In genomic region chr17:49992933-49993422, GRCh38 we compare ENCODE assay signal across 12 cellular contexts. TPM values are rescaled to one million over a fixed set of nuclear protein-coding genes. Genes with fewer than 3 reads are reported as not detected.
DNase-seq lines count a peak whose midpoint lies in the region; ATAC-seq, FAIRE-seq and TF ChIP-seq lines count a peak whose summit lies in the region.
"Had no signal": no experiment of that assay in that cellular context is flagged by ENCODE, and none has a peak within 500 bp of the region (broad histone marks: within the 10 kb centered on the region; RNA-seq: fewer than 3 reads in every experiment).

No MANE protein-coding gene starts in this region.

- H2BK120ac ChIP-seq in H1 (replicated peaks; ENCODE audit: low read depth, low read length), result no peak overlapping the region

- no peak overlapping the region for H3K27ac Mint-ChIP-seq in nephron progenitor cell

- H3K56ac ChIP-seq in H1 (replicated peaks; ENCODE audit: insufficient read length, low read depth, low read length), result no peak overlapping the region

- H3K4me3 ChIP-seq in AG04449 (ENCODE audit: low read depth, low read length) (peak overlapping the region; percentile 23; the same call in 1 of the 2 replicates), H1 (ENCODE audit: extremely low read depth in 1 of 4, insufficient read depth in 2 of 4, low read depth in 3 of 4, low read length in 4 of 4) (peak overlapping the region; percentile 40 to 63 (median 44))

- FAIRE-seq in H1 (lab: Jason Lieb, UNC) (no peak), GM12891 (lab: Jason Lieb, UNC) (no peak)
- FAIRE-seq: G401.6 had no signal

- H3K9ac ChIP-seq in H1 (replicated peaks in 1 of 4; ENCODE audit: extremely low read depth in 1 of 4, low read depth in 3 of 4, low read length in 3 of 4), result no peak overlapping the region

- TF ChIP-seq CTCF in AG04449 (IDR thresholded peaks at IDR 0.05; ENCODE audit: insufficient read depth, low read length, missing control alignments) (no peak), H1 (IDR thresholded peaks at IDR 0.05; ENCODE audit: control extremely low read depth in 1 of 3, insufficient read depth in 1 of 3, low read depth in 1 of 3, low read length in 3 of 3) (no peak), nephron progenitor cell (IDR thresholded peaks at IDR 0.05) (no peak)

- H3K79me1 ChIP-seq in H1 (ENCODE audit: low read depth, low read length), result no peaks in the 10 kb centered on the region

- no peak overlapping the region; the same call in 1 of the 2 replicates for H2BK12ac ChIP-seq in H1 (ENCODE audit: low read depth, low read length)

- 0 out of 2 replicates have a peak overlapping the region, but pooled peaks have one; percentile 48 for H3K18ac ChIP-seq in H1 (ENCODE audit: extremely low read depth, low read length)

- peak overlapping the region; percentile 21; the same call in 1 of the 2 replicates for H4K8ac ChIP-seq in H1 (ENCODE audit: extremely low read depth, insufficient read depth, low read length)

- WGBS in H1 (ENCODE audit: extremely low coverage in 1 of 2, insufficient coverage in 1 of 2, insufficient read length in 1 of 2, insufficient replicate concordance in 2 of 2, low coverage in 1 of 2, low lambda C conversion rate in 2 of 2, missing lambda C conversion rate in 1 of 2), 2 experiments, result 10% methylated on average over 23 of the region's 23 CpGs; no CpG with 5 or more reads in 1 of the 2 experiments

- H3K36me3 Mint-ChIP-seq in nephron progenitor cell (ENCODE audit: low read depth), result no peaks in the 10 kb centered on the region

- no peaks in the 10 kb centered on the region for H3K9me3 Mint-ChIP-seq in nephron progenitor cell

- no peak overlapping the region for H4K91ac ChIP-seq in H1 (replicated peaks; ENCODE audit: insufficient read length, low read length)

- H3K27me3 Mint-ChIP-seq in nephron progenitor cell (ENCODE audit: low read depth, poor library complexity), result peaks cover 98% of the 10 kb centered on the region

- peak overlapping the region; percentile 67 to 91 for H3K4me2 ChIP-seq in H1 (ENCODE audit: insufficient read depth in 1 of 2, low read depth in 2 of 2, low read length in 2 of 2)

- POLR2A ChIA-PET in AG04449 (lab: Yijun Ruan, JAX) (no interaction called here), H1 (lab: Charles Lee; ENCODE audit: partially characterized antibody) (interaction anchor here (0.9 to 3.3 kb wide), 8 partner anchors 10 to 130 kb away, joined by 3 to 14 read pairs (median 6); no protein-coding TSS in a partner anchor)

- no peak overlapping the region; the same call in 1 of the 2 replicates for H2BK20ac ChIP-seq in H1 (ENCODE audit: low read length)

- no peaks in the 10 kb centered on the region; a peak in 1 of 8 replicates for H3K36me3 ChIP-seq in H1 (ENCODE audit: control insufficient read depth in 2 of 4, insufficient read depth in 4 of 4, low read length in 3 of 4)
- H3K36me3 ChIP-seq: tibial nerve had no signal

- no peak overlapping the region for H3K27ac ChIP-seq in H1 (ENCODE audit: low read depth, low read length)
- H3K27ac ChIP-seq: tibial nerve had no signal

- H2BK5ac ChIP-seq in H1 (ENCODE audit: low read depth, low read length), result no peak overlapping the region

- no peak for TF ChIP-seq EP300 in H1 (IDR thresholded peaks at IDR 0.05; ENCODE audit: borderline replicate concordance in 1 of 2, low read depth in 2 of 2, low read length in 2 of 2)

- no peak overlapping the region for H3K23ac ChIP-seq in H1 (ENCODE audit: insufficient read length)

- H3K4me1 ChIP-seq in H1 (replicated peaks in 1 of 4; ENCODE audit: control insufficient read depth in 3 of 4, insufficient read depth in 4 of 4, low read length in 3 of 4), result peaks cover 7 to 39% (median 22%) of the 10 kb centered on the region in 4 experiments

- no peak for TF ChIP-seq RAD21 in H1 (IDR thresholded peaks at IDR 0.05 in 1 of 2, conservative IDR thresholded peaks at IDR 0.05 in 1 of 2; ENCODE audit: low read depth in 2 of 2, low read length in 2 of 2)

- H2BK15ac ChIP-seq in H1 (ENCODE audit: low read length), result 0 out of 2 replicates have a peak overlapping the region, but pooled peaks have one; percentile 84

- peaks cover 18% of the 10 kb centered on the region; the same call in 1 of the 2 replicates for H3K23me2 ChIP-seq in H1 (ENCODE audit: low read depth, low read length)

- no peak overlapping the region for H3K4ac ChIP-seq in H1 (replicated peaks; ENCODE audit: insufficient read length, low read depth, low read length)

- H4K20me1 ChIP-seq in H1 (replicated peaks in 1 of 2; ENCODE audit: control insufficient read depth in 1 of 2, insufficient read depth in 2 of 2, low read length in 2 of 2), result peaks cover 2 to 14% of the 10 kb centered on the region in 2 experiments

- H3K4me1 Mint-ChIP-seq in nephron progenitor cell, result peaks cover 56% of the 10 kb centered on the region

- DNase-seq in AG04449 (ENCODE audit: low read depth, low spot score), result no peak
- peak; percentile 4 for DNase-seq in HuH-7 (ENCODE audit: low spot score)
- DNase-seq in H1 (ENCODE audit: low read depth in 1 of 2, low spot score in 2 of 2), result no peak
- no peak for DNase-seq in nephron progenitor cell
- no peak for DNase-seq in DMS53 treated with DMSO at 0.1 percent for 48 hours (lab: John Stamatoyannopoulos, UW; ENCODE audit: unreplicated experiment)
- DNase-seq in stimulated activated CD4-positive, alpha-beta T cell treated with anti-CD3 and anti-CD28 coated beads, Interleukin-1b, Interleukin-23, amount 100 ng/mL, for 48 hours, result no peak
- DNase-seq in GM12891 (ENCODE audit: insufficient read length, low spot score), result no peak
- DNase-seq: cerebellar nuclear complex had no signal

- H3K14ac ChIP-seq in H1 (ENCODE audit: insufficient read length), result no peak overlapping the region

- no peak overlapping the region for H2AK5ac ChIP-seq in H1 (ENCODE audit: low read depth, low read length)

- ATAC-seq in HG02759 (IDR thresholded peaks at IDR 0.05; ENCODE audit: unreplicated experiment), result no peak

- no peak overlapping the region for H4K5ac ChIP-seq in H1 (ENCODE audit: insufficient read length, low read depth, low read length)

- peak overlapping the region; percentile 73 for H3K4me3 Mint-ChIP-seq in nephron progenitor cell

- no peak for TF ChIP-seq POLR2A in H1 (IDR thresholded peaks at IDR 0.05; ENCODE audit: control extremely low read depth in 1 of 2, low read depth in 2 of 2, low read length in 2 of 2)
- TF ChIP-seq POLR2A in GM12891 (IDR thresholded peaks at IDR 0.05; ENCODE audit: low read depth, low read length), result no peak

- peaks cover 59 to 100% (median 92%) of the 10 kb centered on the region in 4 experiments for H3K27me3 ChIP-seq in H1 (replicated peaks in 1 of 4; ENCODE audit: control insufficient read depth in 3 of 4, extremely low read depth in 1 of 4, insufficient read depth in 3 of 4, low read length in 3 of 4)

- CTCF ChIA-PET in AG04449 (lab: Yijun Ruan, JAX), result interaction anchor here (1.3 to 12.0 kb wide), 4 partner anchors 11 to 138 kb away, joined by 3 to 753 read pairs (median 249); partner anchors contain the start of gene TAC4
- CTCF ChIA-PET in H1 (lab: Charles Lee; ENCODE audit: partially characterized antibody), result interaction anchor here (1.2 to 18.5 kb wide), 9 partner anchors 16 to 176 kb away, joined by 3 to 547 read pairs (median 156); partner anchors contain the start of gene TAC4

- H3K9me3 ChIP-seq in H1 (ENCODE audit: insufficient read depth in 2 of 2, low read depth in 1 of 2, low read length in 1 of 2), result peaks cover 0 to 5% of the 10 kb centered on the region in 2 experiments; a peak in 1 of 4 replicates
- H3K9me3 ChIP-seq: tibial nerve had no signal

- H2AFZ ChIP-seq in H1 (ENCODE audit: low read length), result peak overlapping the region; percentile 81; the same call in 1 of the 2 replicates

- H3K79me2 ChIP-seq in H1 (ENCODE audit: control insufficient read depth in 1 of 2, insufficient read depth in 2 of 2, low read length in 2 of 2), result no peaks in the 10 kb centered on the region

TF ChIP-seq in H1, 55 proteins besides CTCF, POLR2A, EP300 and RAD21 (continues in another document):
- TF ChIP-seq TEAD4 (IDR thresholded peaks at IDR 0.05; ENCODE audit: low read depth, low read length) (0 out of 2 replicates have a peak, but pooled peaks have one; percentile 1), MAX (IDR thresholded peaks at IDR 0.05) (peak; percentile 71)

TF ChIP-seq in GM12891, 5 proteins besides CTCF, POLR2A, EP300 and RAD21:
- TF ChIP-seq TAF1 (IDR thresholded peaks at IDR 0.05; ENCODE audit: low read depth, low read length), result no peak
- no peak for TF ChIP-seq POLR2AphosphoS5 (IDR thresholded peaks at IDR 0.05; ENCODE audit: low read depth, low read length)
- TF ChIP-seq PAX5 (IDR thresholded peaks at IDR 0.05; ENCODE audit: insufficient read depth, low read length, severe bottlenecking), result no peak
- TF ChIP-seq SPI1 (IDR thresholded peaks at IDR 0.05; ENCODE audit: low read depth, low read length), result no peak
- no peak for TF ChIP-seq POU2F2 (IDR thresholded peaks at IDR 0.05; ENCODE audit: low read depth, low read length)
TF ChIP-seq in GM12891: peak in this region for 0.

RNA-seq across cellular contexts. Expression of gene DLX3, which starts 2.0 kb away (rescaled TPM):
- total RNA-seq in H1 (2021; fragmentation: NEBNext Ultra II Directional; extraction: Animal tissue kit (Norgen Biotek cat#: 25700)), result 0.15 TPM in 1 of 2 replicates, not detected in the other
- 0.06 and 0.20 TPM in 2 replicates for polyA plus RNA-seq in H1 (2011; rRNA removed)
- polyA plus RNA-seq in H1 (2011; cell fraction: cytosol; rRNA removed), result 0.12 TPM
- 0.29 TPM for polyA plus RNA-seq in H1 (2011; cell fraction: nucleus; rRNA removed)
- polyA plus RNA-seq in H1 (2012, experiment 1 of 2), result 0.15 to 0.25 TPM (median 0.25 TPM) in 3 of 4 replicates, not detected in the other
- polyA plus RNA-seq in H1 (2012, experiment 2 of 2), result 0.35 TPM
- polyA plus RNA-seq in H1 (2013, experiment 1 of 2), result 0.12 TPM
- polyA plus RNA-seq in H1 (2013, experiment 2 of 2), result 0.17 TPM
- 0.09 and 0.10 TPM in 2 replicates for polyA minus RNA-seq in H1 (2011; rRNA and poly(A)+ RNA removed)
- polyA minus RNA-seq in H1 (2011; cell fraction: cytosol; rRNA and poly(A)+ RNA removed), result not detected
- polyA minus RNA-seq in H1 (2011; cell fraction: nucleus; rRNA and poly(A)+ RNA removed), result 1.3 TPM
- not detected for polyA plus RNA-seq in GM12891 (2012; ENCODE audit: low read depth, missing spikeins)
- total RNA-seq: osteocyte had no signal

RNA-seq across cellular contexts. Expression of gene DLX4, which starts 24.0 kb away (rescaled TPM):
- 0.80 and 0.88 TPM in 2 replicates for total RNA-seq in H1 (2021; fragmentation: NEBNext Ultra II Directional; extraction: Animal tissue kit (Norgen Biotek cat#: 25700))
- polyA plus RNA-seq in H1 (2011; rRNA removed), result 0.67 and 1.5 TPM in 2 replicates
- polyA plus RNA-seq in H1 (2011; cell fraction: cytosol; rRNA removed), result 0.94 TPM
- polyA plus RNA-seq in H1 (2011; cell fraction: nucleus; rRNA removed), result 5.0 TPM
- polyA plus RNA-seq in H1 (2012, experiment 1 of 2), result 0.64 to 1.2 TPM (median 0.93 TPM) in 4 replicates
- 0.84 TPM for polyA plus RNA-seq in H1 (2012, experiment 2 of 2)
- polyA plus RNA-seq in H1 (2013, experiment 1 of 2), result 0.97 TPM
- polyA plus RNA-seq in H1 (2013, experiment 2 of 2), result 0.87 TPM
- polyA minus RNA-seq in H1 (2011; rRNA and poly(A)+ RNA removed), result 0.39 and 0.73 TPM in 2 replicates
- 0.88 TPM for polyA minus RNA-seq in H1 (2011; cell fraction: cytosol; rRNA and poly(A)+ RNA removed)
- 2.2 TPM for polyA minus RNA-seq in H1 (2011; cell fraction: nucleus; rRNA and poly(A)+ RNA removed)
- polyA plus RNA-seq in GM12891 (2012; ENCODE audit: low read depth, missing spikeins), result 0.21 TPM
- total RNA-seq: osteocyte, tibial nerve had no signal
